In the genomic region with DNA sequence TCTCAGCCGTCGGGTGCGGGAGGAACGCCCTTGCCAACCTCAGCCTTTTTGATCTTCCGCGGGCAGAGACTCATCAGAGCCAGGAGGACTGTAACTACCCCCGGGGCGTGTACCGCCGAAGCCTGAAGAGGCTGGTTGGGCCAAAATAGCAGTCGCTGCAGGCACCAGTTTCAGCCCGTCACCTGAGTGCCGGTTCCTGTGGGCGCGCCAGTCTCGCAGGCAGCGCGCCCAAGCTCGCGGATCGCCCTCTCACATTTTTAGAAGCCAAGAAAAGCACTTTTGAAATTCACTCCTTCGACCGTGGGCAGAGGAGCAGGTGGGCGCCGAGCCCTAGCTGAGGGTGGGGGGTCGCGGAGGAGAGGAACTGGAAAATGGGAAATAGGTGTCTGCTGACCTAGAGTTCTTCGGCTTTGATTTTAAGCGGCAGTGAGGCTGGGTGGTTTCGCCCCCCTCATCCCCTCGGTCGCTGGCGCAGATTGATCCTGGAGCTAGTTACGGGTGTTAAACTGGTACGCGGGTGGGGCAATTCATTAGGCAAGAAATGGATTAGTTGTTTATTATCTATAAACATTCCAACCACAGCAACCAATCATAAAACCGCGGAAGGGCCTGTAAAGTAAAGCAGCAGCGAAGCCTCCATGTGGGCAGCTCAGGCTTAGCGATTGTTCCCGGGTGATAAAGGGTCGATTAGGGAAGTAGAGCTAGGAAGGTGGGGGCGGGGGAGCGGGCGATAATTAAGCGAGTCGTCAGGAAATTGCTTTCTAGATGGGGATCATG, we compare ENCODE assay signal across 8 cellular contexts.
DNase-seq lines count a peak whose midpoint lies in the region; ATAC-seq, FAIRE-seq and TF ChIP-seq lines count a peak whose summit lies in the region.

No MANE protein-coding gene starts in this region.

- POLR2A ChIA-PET in A673 (lab: Charles Lee; ENCODE audit: low non-redundant PET), result no interaction called here

- no peak for TF ChIP-seq EP300 in esophagus muscularis mucosa (IDR thresholded peaks at IDR 0.05)

- H3K27me3 Mint-ChIP-seq in progenitor cell of endocrine pancreas, result peaks cover 98% of the 10 kb centered on the region
- peaks cover 94% of the 10 kb centered on the region for H3K27me3 Mint-ChIP-seq in activated T-helper 2 cell treated with anti-CD3 and anti-CD28 coated beads, Interferon-gamma antibody, Interleukin-2, Interleukin-4, amounts not matched to agents 10 μg/mL and 5 μg/mL and 100 μg/mL, durations not matched to agents 14 hours and 24 hours and 36 hours (ENCODE audit: low read depth)

- no peak for TF ChIP-seq CTCF in esophagus muscularis mucosa (IDR thresholded peaks at IDR 0.05)
- no peak for TF ChIP-seq CTCF in progenitor cell of endocrine pancreas (IDR thresholded peaks at IDR 0.05; ENCODE audit: unreplicated experiment)
- TF ChIP-seq CTCF in A673 (conservative IDR thresholded peaks at IDR 0.05; ENCODE audit: low read depth, low read length), result no peak
- no peak for TF ChIP-seq CTCF in spleen (IDR thresholded peaks at IDR 0.05 in 8 of 11, conservative IDR thresholded peaks at IDR 0.05 in 3 of 11)

- H3K4me3 ChIP-seq in esophagus muscularis mucosa (peak overlapping the region; percentile 8 to 42 (median 26)), A673 (ENCODE audit: low read depth, low read length, poor library complexity, severe bottlenecking) (no peak overlapping the region), spleen (peak overlapping the region in 3 of 8 donors; percentile 8 to 32 (median 14))

- H3K9me3 Mint-ChIP-seq in progenitor cell of endocrine pancreas (ENCODE audit: low read depth), result no peaks in the 10 kb centered on the region
- H3K9me3 Mint-ChIP-seq in activated T-helper 2 cell treated with anti-CD3 and anti-CD28 coated beads, Interferon-gamma antibody, Interleukin-2, Interleukin-4, amounts not matched to agents 10 μg/mL and 5 μg/mL and 100 μg/mL, durations not matched to agents 14 hours and 24 hours and 36 hours, result no peaks in the 10 kb centered on the region

- DNase-seq in GM19239 (ENCODE audit: insufficient read length, low spot score) (no peak), NCI-H146 treated with DMSO at 0.1 percent for 48 hours (lab: John Stamatoyannopoulos, UW; ENCODE audit: unreplicated experiment) (peak; percentile 26), esophagus muscularis mucosa (ENCODE audit: extremely low spot score) (no peak), progenitor cell of endocrine pancreas (ENCODE audit: low spot score, unreplicated experiment) (no peak), A673 (ENCODE audit: low spot score) (no peak), spleen (no peak)
- no peak for DNase-seq in activated T-helper 2 cell treated with anti-CD3 and anti-CD28 coated beads, Interferon-gamma antibody, Interleukin-2, Interleukin-4, amounts not matched to agents 10 μg/mL and 5 μg/mL and 100 μg/mL, durations not matched to agents 14 hours and 24 hours and 36 hours (ENCODE audit: low spot score)

- no peak for ATAC-seq in HG03457 (IDR thresholded peaks at IDR 0.05; ENCODE audit: unreplicated experiment)

- TF ChIP-seq POLR2A in esophagus muscularis mucosa (IDR thresholded peaks at IDR 0.05; ENCODE audit: low read depth) (no peak), spleen (IDR thresholded peaks at IDR 0.05) (no peak)

- peaks cover 7 to 95% (median 69%) of the 10 kb centered on the region in 4 donors for H3K27me3 ChIP-seq in esophagus muscularis mucosa
- H3K27me3 ChIP-seq in A673 (replicated peaks; ENCODE audit: insufficient read depth, low read depth, low read length, poor library complexity), result no peaks in the 10 kb centered on the region
- H3K27me3 ChIP-seq in spleen (replicated peaks in 1 of 7), result peaks cover 12 to 100% (median 94%) of the 10 kb centered on the region in 7 donors

- no peak overlapping the region for H3K27ac ChIP-seq in esophagus muscularis mucosa (replicated peaks in 1 of 4)
- no peak overlapping the region for H3K27ac ChIP-seq in A673 (ENCODE audit: low read depth, low read length, poor library complexity, severe bottlenecking)
- H3K27ac ChIP-seq in spleen, result no peak overlapping the region

- H3K36me3 ChIP-seq in esophagus muscularis mucosa, result no peaks in the 10 kb centered on the region
- no peaks in the 10 kb centered on the region for H3K36me3 ChIP-seq in A673 (ENCODE audit: insufficient read depth, low read length, poor library complexity, severe bottlenecking)
- H3K36me3 ChIP-seq in spleen, result no peaks in the 10 kb centered on the region

- H3K4me1 ChIP-seq in esophagus muscularis mucosa (peaks cover 30 to 55% (median 43%) of the 10 kb centered on the region in 4 donors), A673 (ENCODE audit: insufficient read depth, low read length, poor library complexity, severe bottlenecking) (peaks cover 9% of the 10 kb centered on the region), spleen (peaks cover 17 to 57% (median 45%) of the 10 kb centered on the region in 6 donors)

- H3K36me3 Mint-ChIP-seq in progenitor cell of endocrine pancreas (ENCODE audit: insufficient read depth), result no peaks in the 10 kb centered on the region
- no peaks in the 10 kb centered on the region for H3K36me3 Mint-ChIP-seq in activated T-helper 2 cell treated with anti-CD3 and anti-CD28 coated beads, Interferon-gamma antibody, Interleukin-2, Interleukin-4, amounts not matched to agents 10 μg/mL and 5 μg/mL and 100 μg/mL, durations not matched to agents 14 hours and 24 hours and 36 hours (ENCODE audit: low read depth)

- no peaks in the 10 kb centered on the region for H3K9me3 ChIP-seq in esophagus muscularis mucosa
- H3K9me3 ChIP-seq in A673 (ENCODE audit: low read depth, low read length, poor library complexity, severe bottlenecking), result no peaks in the 10 kb centered on the region
- no peaks in the 10 kb centered on the region for H3K9me3 ChIP-seq in spleen

- 21% methylated on average over 34 of the region's 47 CpGs for WGBS in esophagus muscularis mucosa
- WGBS in spleen, 5 donors, result 6 to 14% (median 8%) methylated on average over 33 to 47 of the region's 47 CpGs

- CTCF ChIA-PET in A673 (lab: Charles Lee), result no interaction called here

- FAIRE-seq in GM19239 (lab: Jason Lieb, UNC), result peak; percentile 60

- no TSS peak for BruUV-seq in A673 (replicated peaks; lab: Mats Ljungman, UMichigan)

- peak overlapping the region; percentile 63 for H3K27ac Mint-ChIP-seq in progenitor cell of endocrine pancreas
- no peak overlapping the region for H3K27ac Mint-ChIP-seq in activated T-helper 2 cell treated with anti-CD3 and anti-CD28 coated beads, Interferon-gamma antibody, Interleukin-2, Interleukin-4, amounts not matched to agents 10 μg/mL and 5 μg/mL and 100 μg/mL, durations not matched to agents 14 hours and 24 hours and 36 hours

- H3K4me3 Mint-ChIP-seq in progenitor cell of endocrine pancreas (ENCODE audit: low read depth), result peak overlapping the region; percentile 23
- no peak overlapping the region for H3K4me3 Mint-ChIP-seq in activated T-helper 2 cell treated with anti-CD3 and anti-CD28 coated beads, Interferon-gamma antibody, Interleukin-2, Interleukin-4, amounts not matched to agents 10 μg/mL and 5 μg/mL and 100 μg/mL, durations not matched to agents 14 hours and 24 hours and 36 hours (ENCODE audit: low read depth)

- intact Hi-C loops in esophagus muscularis mucosa (cut with DNase I), result no loop called here
- intact Hi-C loops in A673 (cut with micrococcal nuclease; ENCODE audit: unreplicated experiment), result no loop called here
- intact Hi-C loops in activated T-helper 2 cell treated with anti-CD3 and anti-CD28 coated beads, Interferon-gamma antibody, Interleukin-2, Interleukin-4, amounts not matched to agents 10 μg/mL and 5 μg/mL and 100 μg/mL, durations not matched to agents 14 hours and 24 hours and 36 hours (cut with micrococcal nuclease), result loop anchor here (10.0 kb wide), 1 partner anchor 501 kb away; no protein-coding TSS in a partner anchor
- intact Hi-C loops in spleen (cut with DNase I; ENCODE audit: low total_unique reads), result no loop called here

- peaks cover 11% of the 10 kb centered on the region for H3K4me1 Mint-ChIP-seq in progenitor cell of endocrine pancreas (ENCODE audit: low read depth)
- H3K4me1 Mint-ChIP-seq in activated T-helper 2 cell treated with anti-CD3 and anti-CD28 coated beads, Interferon-gamma antibody, Interleukin-2, Interleukin-4, amounts not matched to agents 10 μg/mL and 5 μg/mL and 100 μg/mL, durations not matched to agents 14 hours and 24 hours and 36 hours (ENCODE audit: low read depth), result peaks cover 38% of the 10 kb centered on the region
